Comparison of ENCODE assay signal across 1 cellular context in the genomic region with DNA sequence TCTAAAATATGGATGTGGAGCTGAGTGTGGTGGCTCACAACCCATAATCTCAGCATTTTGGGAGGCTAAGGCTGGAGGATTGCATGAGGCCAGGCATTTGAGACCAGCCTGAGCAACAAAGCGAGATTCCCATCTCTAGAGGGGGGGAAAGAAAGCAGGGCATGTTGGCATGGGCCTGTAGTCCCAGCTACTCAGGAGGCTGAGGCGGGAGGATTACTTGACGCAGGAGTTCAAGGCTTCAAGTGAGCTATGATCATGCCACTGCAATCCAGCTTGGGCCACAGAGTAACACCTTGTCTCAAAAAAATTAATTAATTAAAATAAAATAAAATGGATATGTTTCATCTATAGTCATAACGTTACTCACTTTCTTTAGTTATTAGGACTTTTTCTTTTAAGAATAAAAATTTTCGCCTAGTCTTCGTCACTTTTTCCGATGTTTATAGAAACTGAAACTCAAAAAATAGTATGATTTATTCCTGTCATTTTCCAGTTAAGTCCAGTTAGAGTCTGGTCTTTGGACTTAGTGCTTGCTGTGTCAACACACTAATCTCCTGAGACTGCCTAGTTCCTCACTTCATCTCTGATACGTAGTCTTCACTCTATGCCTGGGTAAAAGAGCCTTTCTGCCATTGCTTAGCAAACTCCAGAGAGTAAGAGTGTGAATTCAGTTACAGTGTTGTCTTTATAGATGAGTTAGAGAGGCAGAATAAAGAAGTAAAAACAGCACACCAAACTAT.
TF ChIP-seq lines count a peak whose summit lies in the region.

No MANE protein-coding gene starts in this region.

TF ChIP-seq in HepG2, 621 proteins besides CTCF, POLR2A, EP300 and RAD21:
- TF ChIP-seq FOXA1 (IDR thresholded peaks at IDR 0.05) (no peak), FOXA1 (CRISPR knock-in tag; IDR thresholded peaks at IDR 0.05) (peak; percentile 49), TCF7 (IDR thresholded peaks at IDR 0.05; ENCODE audit: low read depth) (no peak), HNF4A (CRISPR knock-in tag; IDR thresholded peaks at IDR 0.05) (peak; percentile 75), ZNF629 (CRISPR knock-in tag; conservative IDR thresholded peaks at IDR 0.05) (no peak), TGIF2 (CRISPR knock-in tag; IDR thresholded peaks at IDR 0.05) (no peak), DPF2 (CRISPR knock-in tag; IDR thresholded peaks at IDR 0.05; ENCODE audit: borderline replicate concordance, low read depth) (no peak)
- TF ChIP-seq, protein P1, sequence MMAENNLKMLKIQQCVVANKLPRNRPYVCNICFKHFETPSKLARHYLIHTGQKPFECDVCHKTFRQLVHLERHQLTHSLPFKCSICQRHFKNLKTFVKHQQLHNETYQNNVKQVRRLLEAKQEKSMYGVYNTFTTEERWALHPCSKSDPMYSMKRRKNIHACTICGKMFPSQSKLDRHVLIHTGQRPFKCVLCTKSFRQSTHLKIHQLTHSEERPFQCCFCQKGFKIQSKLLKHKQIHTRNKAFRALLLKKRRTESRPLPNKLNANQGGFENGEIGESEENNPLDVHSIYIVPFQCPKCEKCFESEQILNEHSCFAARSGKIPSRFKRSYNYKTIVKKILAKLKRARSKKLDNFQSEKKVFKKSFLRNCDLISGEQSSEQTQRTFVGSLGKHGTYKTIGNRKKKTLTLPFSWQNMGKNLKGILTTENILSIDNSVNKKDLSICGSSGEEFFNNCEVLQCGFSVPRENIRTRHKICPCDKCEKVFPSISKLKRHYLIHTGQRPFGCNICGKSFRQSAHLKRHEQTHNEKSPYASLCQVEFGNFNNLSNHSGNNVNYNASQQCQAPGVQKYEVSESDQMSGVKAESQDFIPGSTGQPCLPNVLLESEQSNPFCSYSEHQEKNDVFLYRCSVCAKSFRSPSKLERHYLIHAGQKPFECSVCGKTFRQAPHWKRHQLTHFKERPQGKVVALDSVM (CRISPR knock-in tag; IDR thresholded peaks at IDR 0.05), result peak; percentile 70
- TF ChIP-seq, protein P2, sequence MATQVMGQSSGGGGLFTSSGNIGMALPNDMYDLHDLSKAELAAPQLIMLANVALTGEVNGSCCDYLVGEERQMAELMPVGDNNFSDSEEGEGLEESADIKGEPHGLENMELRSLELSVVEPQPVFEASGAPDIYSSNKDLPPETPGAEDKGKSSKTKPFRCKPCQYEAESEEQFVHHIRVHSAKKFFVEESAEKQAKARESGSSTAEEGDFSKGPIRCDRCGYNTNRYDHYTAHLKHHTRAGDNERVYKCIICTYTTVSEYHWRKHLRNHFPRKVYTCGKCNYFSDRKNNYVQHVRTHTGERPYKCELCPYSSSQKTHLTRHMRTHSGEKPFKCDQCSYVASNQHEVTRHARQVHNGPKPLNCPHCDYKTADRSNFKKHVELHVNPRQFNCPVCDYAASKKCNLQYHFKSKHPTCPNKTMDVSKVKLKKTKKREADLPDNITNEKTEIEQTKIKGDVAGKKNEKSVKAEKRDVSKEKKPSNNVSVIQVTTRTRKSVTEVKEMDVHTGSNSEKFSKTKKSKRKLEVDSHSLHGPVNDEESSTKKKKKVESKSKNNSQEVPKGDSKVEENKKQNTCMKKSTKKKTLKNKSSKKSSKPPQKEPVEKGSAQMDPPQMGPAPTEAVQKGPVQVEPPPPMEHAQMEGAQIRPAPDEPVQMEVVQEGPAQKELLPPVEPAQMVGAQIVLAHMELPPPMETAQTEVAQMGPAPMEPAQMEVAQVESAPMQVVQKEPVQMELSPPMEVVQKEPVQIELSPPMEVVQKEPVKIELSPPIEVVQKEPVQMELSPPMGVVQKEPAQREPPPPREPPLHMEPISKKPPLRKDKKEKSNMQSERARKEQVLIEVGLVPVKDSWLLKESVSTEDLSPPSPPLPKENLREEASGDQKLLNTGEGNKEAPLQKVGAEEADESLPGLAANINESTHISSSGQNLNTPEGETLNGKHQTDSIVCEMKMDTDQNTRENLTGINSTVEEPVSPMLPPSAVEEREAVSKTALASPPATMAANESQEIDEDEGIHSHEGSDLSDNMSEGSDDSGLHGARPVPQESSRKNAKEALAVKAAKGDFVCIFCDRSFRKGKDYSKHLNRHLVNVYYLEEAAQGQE (IDR thresholded peaks at IDR 0.05; ENCODE audit: borderline replicate concordance in 1 of 2, low read depth in 1 of 2, low read length in 2 of 2), result no peak
- TF ChIP-seq, protein P3, sequence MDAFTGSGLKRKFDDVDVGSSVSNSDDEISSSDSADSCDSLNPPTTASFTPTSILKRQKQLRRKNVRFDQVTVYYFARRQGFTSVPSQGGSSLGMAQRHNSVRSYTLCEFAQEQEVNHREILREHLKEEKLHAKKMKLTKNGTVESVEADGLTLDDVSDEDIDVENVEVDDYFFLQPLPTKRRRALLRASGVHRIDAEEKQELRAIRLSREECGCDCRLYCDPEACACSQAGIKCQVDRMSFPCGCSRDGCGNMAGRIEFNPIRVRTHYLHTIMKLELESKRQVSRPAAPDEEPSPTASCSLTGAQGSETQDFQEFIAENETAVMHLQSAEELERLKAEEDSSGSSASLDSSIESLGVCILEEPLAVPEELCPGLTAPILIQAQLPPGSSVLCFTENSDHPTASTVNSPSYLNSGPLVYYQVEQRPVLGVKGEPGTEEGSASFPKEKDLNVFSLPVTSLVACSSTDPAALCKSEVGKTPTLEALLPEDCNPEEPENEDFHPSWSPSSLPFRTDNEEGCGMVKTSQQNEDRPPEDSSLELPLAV (CRISPR knock-in tag; conservative IDR thresholded peaks at IDR 0.05; ENCODE audit: low read depth), result no peak
- TF ChIP-seq, protein P4, sequence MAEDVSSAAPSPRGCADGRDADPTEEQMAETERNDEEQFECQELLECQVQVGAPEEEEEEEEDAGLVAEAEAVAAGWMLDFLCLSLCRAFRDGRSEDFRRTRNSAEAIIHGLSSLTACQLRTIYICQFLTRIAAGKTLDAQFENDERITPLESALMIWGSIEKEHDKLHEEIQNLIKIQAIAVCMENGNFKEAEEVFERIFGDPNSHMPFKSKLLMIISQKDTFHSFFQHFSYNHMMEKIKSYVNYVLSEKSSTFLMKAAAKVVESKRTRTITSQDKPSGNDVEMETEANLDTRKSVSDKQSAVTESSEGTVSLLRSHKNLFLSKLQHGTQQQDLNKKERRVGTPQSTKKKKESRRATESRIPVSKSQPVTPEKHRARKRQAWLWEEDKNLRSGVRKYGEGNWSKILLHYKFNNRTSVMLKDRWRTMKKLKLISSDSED (CRISPR knock-in tag; IDR thresholded peaks at IDR 0.05), result no peak
